Comparison of ENCODE assay signal across 1 cellular context in genomic region chr1:201861448-201861847, GRCh38.
A peak's percentile ranks its signal among the peaks of the same experiment; 100 is the strongest.
TF ChIP-seq lines count a peak whose summit lies in the region.

No MANE protein-coding gene starts in this region.

TF ChIP-seq in H1, 55 proteins besides CTCF, POLR2A, EP300 and RAD21:
- TF ChIP-seq CEBPB (IDR thresholded peaks at IDR 0.05; ENCODE audit: low read depth, low read length): 0 out of 2 replicates have a peak, but pooled peaks have one; percentile 38
- TF ChIP-seq GABPA (IDR thresholded peaks at IDR 0.05; ENCODE audit: borderline replicate concordance, insufficient read depth, low read length): no peak
